Comparison of ENCODE assay signal across 22 cellular contexts in the genomic region with DNA sequence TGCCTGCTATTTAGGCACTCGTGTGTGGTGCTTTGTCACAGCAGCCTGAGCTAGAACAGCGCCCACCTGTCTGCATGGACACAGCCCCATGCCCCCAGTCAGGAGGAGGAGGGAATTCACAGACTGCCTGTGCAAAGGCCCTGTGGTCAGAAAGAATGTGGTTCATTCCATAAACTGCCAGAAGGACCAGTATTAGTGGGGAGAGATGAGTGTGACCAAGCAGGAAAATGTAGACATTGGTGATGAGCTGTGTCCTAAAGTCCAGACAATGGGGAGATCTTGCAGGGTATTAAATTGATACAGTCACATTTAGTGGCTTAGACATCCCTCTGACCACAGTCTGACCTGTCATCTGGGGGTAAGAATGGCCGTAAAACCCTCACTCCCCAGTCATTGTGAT.
A peak's percentile ranks its signal among the peaks of the same experiment; 100 is the strongest.
DNase-seq lines count a peak whose midpoint lies in the region; ATAC-seq, FAIRE-seq and TF ChIP-seq lines count a peak whose summit lies in the region.
"Had no signal": no experiment of that assay in that cellular context is flagged by ENCODE, and none has a peak within 500 bp of the region (broad histone marks: within the 10 kb centered on the region; RNA-seq: fewer than 3 reads in every experiment).

No MANE protein-coding gene starts in this region.

- H3K36me3 Mint-ChIP-seq in CD8-positive, alpha-beta memory T cell, result no peaks in the 10 kb centered on the region
- no peaks in the 10 kb centered on the region for H3K36me3 Mint-ChIP-seq in activated T-cell treated with anti-CD3 and anti-CD28 coated beads, Interleukin-2, amount 50 U/mL, for 4 hours (ENCODE audit: insufficient read depth)
- H3K36me3 Mint-ChIP-seq in stimulated activated memory B cell treated with anti-CD40 and anti-IgM and Interleukin-4, amounts not matched to agents 10 μg/mL and 1 μg/mL and 100 μg/mL, for 72 hours, result no peaks in the 10 kb centered on the region
- no peaks in the 10 kb centered on the region for H3K36me3 Mint-ChIP-seq in activated CD4-positive, alpha-beta memory T cell treated with anti-CD3 and anti-CD28 coated beads, Interleukin-2, amount 10 ng/mL, durations not matched to agents 7 days and 5 days (ENCODE audit: low read depth)
- H3K36me3 Mint-ChIP-seq: CD4-positive, alpha-beta memory T cell had no signal

- H3K9me3 ChIP-seq in CD8-positive, alpha-beta memory T cell (ENCODE audit: low read length), result no peaks in the 10 kb centered on the region
- H3K9me3 ChIP-seq in K562 (replicated peaks; ENCODE audit: control insufficient read depth, insufficient read depth, low read depth, low read length), result peaks cover under 1% of the 10 kb centered on the region; the same call in 1 of the 2 replicates
- H3K9me3 ChIP-seq: SJCRH30 had no signal

- H3K27me3 ChIP-seq in CD8-positive, alpha-beta memory T cell (ENCODE audit: insufficient read depth, low read length, poor library complexity, severe bottlenecking), result no peaks in the 10 kb centered on the region
- no peaks in the 10 kb centered on the region for H3K27me3 ChIP-seq in K562 (ENCODE audit: control insufficient read depth in 2 of 2, insufficient read depth in 2 of 2, low read length in 2 of 2)
- H3K27me3 ChIP-seq: BLaER1, SJCRH30 had no signal

- TF ChIP-seq RAD21 in K562 (CRISPR knock-in tag; conservative IDR thresholded peaks at IDR 0.05 in 1 of 2, IDR thresholded peaks at IDR 0.05 in 1 of 2), result no peak

- TF ChIP-seq EP300 in K562 (IDR thresholded peaks at IDR 0.05; ENCODE audit: low read length), result no peak

- no peak for TF ChIP-seq POLR2A in K562 (conservative IDR thresholded peaks at IDR 0.05)

- H3K4me1 ChIP-seq in CD8-positive, alpha-beta memory T cell (ENCODE audit: insufficient read depth, low read length), result no peaks in the 10 kb centered on the region
- peaks cover 76 to 81% of the 10 kb centered on the region in 2 experiments for H3K4me1 ChIP-seq in K562 (replicated peaks in 1 of 2; ENCODE audit: control insufficient read depth in 2 of 2, insufficient read depth in 2 of 2, low read length in 2 of 2)
- H3K4me1 ChIP-seq: SJCRH30 had no signal

- FAIRE-seq in HTR-8/SVneo (lab: Jason Lieb, UNC) (peak; percentile 36), K562 (lab: Jason Lieb, UNC) (no peak)
- FAIRE-seq: G401.6, H54 had no signal

- in situ Hi-C loops in K562 (cut with MboI), result no loop called here

- no peak for TF ChIP-seq CTCF in K562 (IDR thresholded peaks at IDR 0.05 in 2 of 3, conservative IDR thresholded peaks at IDR 0.05 in 1 of 3; ENCODE audit: insufficient read depth in 2 of 3, low read depth in 1 of 3, low read length in 3 of 3)

- H3K4me3 Mint-ChIP-seq in CD8-positive, alpha-beta memory T cell, result no peak overlapping the region
- H3K4me3 Mint-ChIP-seq in activated T-cell treated with anti-CD3 and anti-CD28 coated beads, Interleukin-2, amount 50 U/mL, for 4 hours, result no peak overlapping the region
- H3K4me3 Mint-ChIP-seq in stimulated activated memory B cell treated with anti-CD40 and anti-IgM and Interleukin-4, amounts not matched to agents 10 μg/mL and 1 μg/mL and 100 μg/mL, for 72 hours, result no peak overlapping the region
- no peak overlapping the region for H3K4me3 Mint-ChIP-seq in activated CD4-positive, alpha-beta memory T cell treated with anti-CD3 and anti-CD28 coated beads, Interleukin-2, amount 10 ng/mL, durations not matched to agents 7 days and 5 days
- H3K4me3 Mint-ChIP-seq: CD4-positive, alpha-beta memory T cell; HFFc6 had no signal

- intact Hi-C loops in K562 (cut with micrococcal nuclease) (no loop called here), posterior vena cava (cut with DNase I) (no loop called here)

- 72% methylated on average over 3 of the region's 3 CpGs for WGBS in K562 (ENCODE audit: insufficient coverage, low coverage, missing lambda C conversion rate)

- ATAC-seq in K562, result no peak
- no peak for ATAC-seq in activated T-cell treated with anti-CD3 and anti-CD28 coated beads, Interleukin-2, amount 50 U/mL, for 4 hours
- no peak for ATAC-seq in stimulated activated memory B cell treated with anti-CD40 and anti-IgM and Interleukin-4, amounts not matched to agents 10 μg/mL and 1 μg/mL and 100 μg/mL, for 72 hours
- ATAC-seq: Panc1 had no signal

- no peak overlapping the region for H3K4me3 ChIP-seq in CD8-positive, alpha-beta memory T cell (ENCODE audit: low read length)
- H3K4me3 ChIP-seq in K562, result no peak overlapping the region
- H3K4me3 ChIP-seq: BLaER1, SJCRH30 had no signal

- H3K36me3 ChIP-seq in CD8-positive, alpha-beta memory T cell (ENCODE audit: insufficient read depth, low read length), result no peaks in the 10 kb centered on the region
- no peaks in the 10 kb centered on the region for H3K36me3 ChIP-seq in K562 (ENCODE audit: control insufficient read depth, insufficient read depth, low read length)
- H3K36me3 ChIP-seq: BLaER1, SJCRH30 had no signal

- CTCF ChIA-PET in CD8-positive, alpha-beta memory T cell (lab: Charles Lee), result no interaction called here
- CTCF ChIA-PET in K562 (lab: Yijun Ruan, JAX; ENCODE audit: low intra/inter-chr PET ratio), result no interaction called here
- CTCF ChIA-PET in activated CD4-positive, alpha-beta memory T cell treated with anti-CD3 and anti-CD28 coated beads, Interleukin-2, amount 10 ng/mL, durations not matched to agents 7 days and 5 days (lab: Charles Lee), result no interaction called here

- POLR2A ChIA-PET in CD8-positive, alpha-beta memory T cell (lab: Charles Lee), result no interaction called here
- POLR2A ChIA-PET in K562 (lab: Yijun Ruan, JAX), result no interaction called here
- POLR2A ChIA-PET in activated CD4-positive, alpha-beta memory T cell treated with anti-CD3 and anti-CD28 coated beads, Interleukin-2, amount 10 ng/mL, durations not matched to agents 7 days and 5 days (lab: Charles Lee), result no interaction called here

- peaks cover 0 to 3% of the 10 kb centered on the region in 2 donors for H3K27me3 Mint-ChIP-seq in CD8-positive, alpha-beta memory T cell
- H3K27me3 Mint-ChIP-seq in activated T-cell treated with anti-CD3 and anti-CD28 coated beads, Interleukin-2, amount 50 U/mL, for 4 hours (ENCODE audit: low read depth), result no peaks in the 10 kb centered on the region
- peaks cover 18% of the 10 kb centered on the region for H3K27me3 Mint-ChIP-seq in stimulated activated memory B cell treated with anti-CD40 and anti-IgM and Interleukin-4, amounts not matched to agents 10 μg/mL and 1 μg/mL and 100 μg/mL, for 72 hours
- peaks cover 9% of the 10 kb centered on the region for H3K27me3 Mint-ChIP-seq in activated CD4-positive, alpha-beta memory T cell treated with anti-CD3 and anti-CD28 coated beads, Interleukin-2, amount 10 ng/mL, durations not matched to agents 7 days and 5 days

- no peaks in the 10 kb centered on the region for H3K79me2 ChIP-seq in K562 (ENCODE audit: control insufficient read depth, insufficient read depth, low read length)

- BruUV-seq in K562 (replicated peaks; lab: Mats Ljungman, UMichigan), result no TSS peak

- peak overlapping the region; percentile 78 for H2AFZ ChIP-seq in K562 (ENCODE audit: low read depth, low read length)

- H3K9ac ChIP-seq in K562 (ENCODE audit: insufficient read depth in 1 of 2, low read depth in 2 of 2, low read length in 2 of 2), result 0 out of 4 replicates have a peak overlapping the region, but pooled peaks of 1 of the 2 experiments have one; percentile 16
- H3K9ac ChIP-seq: BLaER1 had no signal

- peak in 1 of 5 donors; percentile 33 for DNase-seq in CD8-positive, alpha-beta memory T cell
- DNase-seq in HTR-8/SVneo (ENCODE audit: insufficient read length, low spot score) (no peak), K562 (ENCODE audit: extremely low read depth in 1 of 4, low spot score in 3 of 4) (no peak), posterior vena cava (ENCODE audit: low spot score) (peak; percentile 34), NCI-H2081 treated with DMSO at 0.1 percent for 48 hours (lab: John Stamatoyannopoulos, UW) (no peak)
- no peak for DNase-seq in activated T-cell treated with anti-CD3 and anti-CD28 coated beads, Interleukin-2, amount 50 U/mL, for 4 hours
- no peak for DNase-seq in activated CD4-positive, alpha-beta memory T cell treated with anti-CD3 and anti-CD28 coated beads, Interleukin-2, amount 10 ng/mL, durations not matched to agents 7 days and 5 days
- DNase-seq: CD4-positive, alpha-beta memory T cell; HFFc6; KG1; NCI-H1105 treated with DMSO at 0.1 percent for 48 hours; NCI-H1694; NCI-H2081; NCI-H2171 treated with DMSO at 0.1 percent for 48 hours; NCI-H524 treated with DMSO at 0.1 percent for 48 hours; NCI-H82; SJCRH30 had no signal

- H3K9me1 ChIP-seq in K562 (ENCODE audit: control insufficient read depth, insufficient read depth, low read length), result no peaks in the 10 kb centered on the region

- H3K4me2 ChIP-seq in K562 (ENCODE audit: insufficient read depth, low read length), result no peak overlapping the region

- H3K27ac Mint-ChIP-seq in CD8-positive, alpha-beta memory T cell, result no peak overlapping the region
- H3K27ac Mint-ChIP-seq in stimulated activated memory B cell treated with anti-CD40 and anti-IgM and Interleukin-4, amounts not matched to agents 10 μg/mL and 1 μg/mL and 100 μg/mL, for 72 hours, result no peak overlapping the region
- no peak overlapping the region for H3K27ac Mint-ChIP-seq in activated CD4-positive, alpha-beta memory T cell treated with anti-CD3 and anti-CD28 coated beads, Interleukin-2, amount 10 ng/mL, durations not matched to agents 7 days and 5 days
- H3K27ac Mint-ChIP-seq: CD4-positive, alpha-beta memory T cell had no signal

- peaks cover 2 to 10% (median 7%) of the 10 kb centered on the region in 3 donors for H3K4me1 Mint-ChIP-seq in CD8-positive, alpha-beta memory T cell
- H3K4me1 Mint-ChIP-seq in activated T-cell treated with anti-CD3 and anti-CD28 coated beads, Interleukin-2, amount 50 U/mL, for 4 hours (ENCODE audit: low read depth), result peaks cover 7% of the 10 kb centered on the region
- peaks cover 13% of the 10 kb centered on the region for H3K4me1 Mint-ChIP-seq in stimulated activated memory B cell treated with anti-CD40 and anti-IgM and Interleukin-4, amounts not matched to agents 10 μg/mL and 1 μg/mL and 100 μg/mL, for 72 hours
- peaks cover 9% of the 10 kb centered on the region for H3K4me1 Mint-ChIP-seq in activated CD4-positive, alpha-beta memory T cell treated with anti-CD3 and anti-CD28 coated beads, Interleukin-2, amount 10 ng/mL, durations not matched to agents 7 days and 5 days

- H3K9me3 Mint-ChIP-seq in CD8-positive, alpha-beta memory T cell, result peaks cover 0 to 3% (median 0%) of the 10 kb centered on the region in 5 donors
- no peaks in the 10 kb centered on the region for H3K9me3 Mint-ChIP-seq in activated T-cell treated with anti-CD3 and anti-CD28 coated beads, Interleukin-2, amount 50 U/mL, for 4 hours
- peaks cover 6% of the 10 kb centered on the region for H3K9me3 Mint-ChIP-seq in stimulated activated memory B cell treated with anti-CD40 and anti-IgM and Interleukin-4, amounts not matched to agents 10 μg/mL and 1 μg/mL and 100 μg/mL, for 72 hours
- no peaks in the 10 kb centered on the region for H3K9me3 Mint-ChIP-seq in activated CD4-positive, alpha-beta memory T cell treated with anti-CD3 and anti-CD28 coated beads, Interleukin-2, amount 10 ng/mL, durations not matched to agents 7 days and 5 days

- peak overlapping the region; percentile 51 for H3K27ac ChIP-seq in CD8-positive, alpha-beta memory T cell (ENCODE audit: low read depth, low read length)
- H3K27ac ChIP-seq in K562 (ENCODE audit: extremely low read depth, low read depth, low read length), result no peak overlapping the region
- H3K27ac ChIP-seq: SJCRH30 had no signal

- no peaks in the 10 kb centered on the region for H4K20me1 ChIP-seq in K562 (replicated peaks; ENCODE audit: control insufficient read depth, insufficient read depth, low read length)
- H4K20me1 ChIP-seq: BLaER1 had no signal
